8 cellular contexts compared by ENCODE assay signal in the genomic region with DNA sequence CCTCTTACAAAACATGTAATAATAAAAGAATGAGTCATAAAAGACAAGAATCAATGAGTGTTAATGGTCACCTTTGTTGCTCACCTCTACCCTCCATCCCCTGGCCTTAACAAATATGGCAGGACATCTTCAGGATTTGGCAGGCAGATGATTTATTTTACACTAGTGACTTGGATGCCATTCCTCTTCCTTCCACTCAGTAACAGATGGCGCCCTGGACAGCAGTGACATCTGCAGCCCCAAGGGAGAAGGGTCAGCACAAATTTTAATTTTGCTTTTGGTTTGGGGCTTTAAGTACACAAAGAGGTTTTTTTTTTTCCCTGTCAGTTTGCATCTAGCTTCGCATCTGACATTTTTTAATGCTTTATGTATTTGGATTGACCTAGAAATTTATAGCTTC.
DNase-seq lines count a peak whose midpoint lies in the region; ATAC-seq and TF ChIP-seq lines count a peak whose summit lies in the region.
"Not testable (repeated sequence)": the region's sequence is repeated elsewhere in the genome, so short reads cannot be mapped to it uniquely, and the experiment has no call there.

No MANE protein-coding gene starts in this region.

- H3K27me3 ChIP-seq in RWPE2 (ENCODE audit: insufficient read depth, poor library complexity, severe bottlenecking) = not testable (repeated sequence)

- not testable (repeated sequence) for H3K27ac Mint-ChIP-seq in glutamatergic neuron (ENCODE audit: unreplicated experiment)

- H3K4me3 Mint-ChIP-seq in glutamatergic neuron (ENCODE audit: unreplicated experiment) = not testable (repeated sequence)

- H3K9me3 ChIP-seq in RWPE2 (ENCODE audit: severe bottlenecking) = not testable (repeated sequence)

- H3K36me3 ChIP-seq in RWPE2 (ENCODE audit: low read depth) = not testable (repeated sequence)

- not testable (repeated sequence) for H3K4me1 ChIP-seq in RWPE2 (ENCODE audit: insufficient read depth, poor library complexity, severe bottlenecking)

- H3K4me3 ChIP-seq in GM12864 (ENCODE audit: low read depth, low read length); RWPE2 (ENCODE audit: severe bottlenecking): not testable (repeated sequence)

- H3K36me3 Mint-ChIP-seq in glutamatergic neuron (ENCODE audit: unreplicated experiment) = not testable (repeated sequence)

- TF ChIP-seq CTCF in GM12864 (IDR thresholded peaks at IDR 0.05; ENCODE audit: low read depth, low read length, missing control alignments) = peak; percentile 13
- TF ChIP-seq CTCF in RWPE2 (IDR thresholded peaks at IDR 0.05; ENCODE audit: poor library complexity, severe bottlenecking); glutamatergic neuron (IDR thresholded peaks at IDR 0.05; ENCODE audit: partially characterized antibody, unreplicated experiment): not testable (repeated sequence)

- DNase-seq in GM12864 (ENCODE audit: low read depth) = not testable (repeated sequence)
- DNase-seq in RWPE2 (ENCODE audit: low spot score) = peak; percentile 35
- DNase-seq in glutamatergic neuron = peak; percentile 90
- DNase-seq in stimulated activated naive CD8-positive, alpha-beta T cell treated with anti-CD3 and anti-CD28 coated beads, Interleukin-15, Interleukin-2, amounts not matched to agents 100 U/mL and 50 U/mL, for 24 hours = peak; percentile 2

- not testable (repeated sequence) for H3K4me1 Mint-ChIP-seq in glutamatergic neuron (ENCODE audit: low read depth, unreplicated experiment)

- H3K9me3 Mint-ChIP-seq in glutamatergic neuron (ENCODE audit: unreplicated experiment) = not testable (repeated sequence)

- ATAC-seq in GM18870 (IDR thresholded peaks at IDR 0.05; ENCODE audit: unreplicated experiment) = peak; percentile 73
- ATAC-seq in GM21390 (IDR thresholded peaks at IDR 0.05; ENCODE audit: unreplicated experiment) = peak; percentile 55
- peak; percentile 71 for ATAC-seq in HG02763 (IDR thresholded peaks at IDR 0.05; ENCODE audit: unreplicated experiment)
- ATAC-seq in HG03342 (IDR thresholded peaks at IDR 0.05; ENCODE audit: unreplicated experiment) = peak; percentile 93
- peak; percentile 56 for ATAC-seq in RWPE2 (ENCODE audit: low read depth)
- ATAC-seq in stimulated activated naive CD8-positive, alpha-beta T cell treated with anti-CD3 and anti-CD28 coated beads, Interleukin-15, Interleukin-2, amounts not matched to agents 100 U/mL and 50 U/mL, for 24 hours = not testable (repeated sequence)

- not testable (repeated sequence) for H3K27me3 Mint-ChIP-seq in glutamatergic neuron (ENCODE audit: unreplicated experiment)

- H3K27ac ChIP-seq in RWPE2 (ENCODE audit: poor library complexity, severe bottlenecking) = not testable (repeated sequence)
